18 cellular contexts compared by ENCODE assay signal in the genomic region with DNA sequence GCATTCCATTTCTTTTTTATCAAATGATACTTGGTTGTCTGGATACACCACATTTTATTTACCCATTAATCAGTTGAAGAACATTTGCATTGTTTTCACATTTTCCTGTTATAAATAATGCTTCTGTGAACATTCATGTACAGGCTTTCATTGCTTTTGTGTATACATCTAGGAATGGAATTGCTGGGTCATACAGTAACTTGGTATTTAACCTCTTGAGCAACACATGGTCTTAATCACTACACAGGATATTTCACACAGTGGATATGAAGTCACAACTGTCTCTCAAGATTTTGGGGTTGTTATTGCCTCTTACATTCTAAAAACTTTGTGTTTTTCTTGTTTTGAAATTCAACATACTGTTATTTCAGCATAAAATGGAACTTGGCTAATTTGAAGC. TPM values are rescaled to one million over a fixed set of nuclear protein-coding genes. Genes with fewer than 3 reads are reported as not detected.
A peak's percentile ranks its signal among the peaks of the same experiment; 100 is the strongest.
DNase-seq lines count a peak whose midpoint lies in the region; TF ChIP-seq lines count a peak whose summit lies in the region.
"Had no signal": no experiment of that assay in that cellular context is flagged by ENCODE, and none has a peak within 500 bp of the region (broad histone marks: within the 10 kb centered on the region; RNA-seq: fewer than 3 reads in every experiment).

No MANE protein-coding gene starts in this region.

- DNase-seq in MCF 10A (ENCODE audit: unreplicated experiment): peak; percentile 8
- DNase-seq in breast epithelium (ENCODE audit: low spot score in 2 of 2): no peak
- DNase-seq in choroid plexus epithelial cell (ENCODE audit: low read depth): peak; percentile 7
- peak; percentile 59 for DNase-seq in mesenchymal stem cell
- DNase-seq in KBM-7: no peak
- DNase-seq in hypothalamus (lab: John Stamatoyannopoulos, UW): no peak
- no peak for DNase-seq in activated T-cell treated with anti-CD3 and anti-CD28 coated beads, Interleukin-2, amount 50 U/mL, for 48 hours
- DNase-seq: CD4-positive, alpha-beta memory T cell; DMS79 treated with DMSO at 0.1 percent for 48 hours; GM23248 had no signal

- intact Hi-C loops in MCF 10A (cut with micrococcal nuclease) (no loop called here), breast epithelium (cut with DNase I; ENCODE audit: low total_unique reads) (no loop called here)

- H3K27me3 ChIP-seq in breast epithelium: no peaks in the 10 kb centered on the region
- H3K27me3 ChIP-seq in mesenchymal stem cell (ENCODE audit: control insufficient read depth in 1 of 2, insufficient read depth in 1 of 2, low read length in 2 of 2): no peaks in the 10 kb centered on the region
- H3K27me3 ChIP-seq: BLaER1 had no signal

- H4K8ac ChIP-seq in mesenchymal stem cell (ENCODE audit: low read length): no peak overlapping the region

- CTCF ChIA-PET in MCF 10A (lab: Yijun Ruan, JAX): interaction anchor here (0.6 kb wide), 2 partner anchors 12 to 75 kb away, joined by 3 to 4 read pairs; no protein-coding TSS in a partner anchor

- no peak overlapping the region for H2AFZ ChIP-seq in mesenchymal stem cell (ENCODE audit: low read depth, low read length)
- H2AFZ ChIP-seq: GM23248 had no signal

- no peak overlapping the region for H2BK120ac ChIP-seq in mesenchymal stem cell (ENCODE audit: low read depth, low read length)

- H3K4me3 ChIP-seq in breast epithelium (no peak overlapping the region), choroid plexus epithelial cell (ENCODE audit: low read depth, low read length) (no peak overlapping the region), mesenchymal stem cell (ENCODE audit: insufficient read depth in 1 of 2, low read depth in 1 of 2, low read length in 2 of 2) (no peak overlapping the region)
- H3K4me3 ChIP-seq: BLaER1, GM23248, HAP-1 had no signal

- TF ChIP-seq CTCF in MCF 10A (IDR thresholded peaks at IDR 0.05; ENCODE audit: unreplicated experiment): no peak
- TF ChIP-seq CTCF in breast epithelium (IDR thresholded peaks at IDR 0.05): no peak
- TF ChIP-seq CTCF in choroid plexus epithelial cell (conservative IDR thresholded peaks at IDR 0.05; ENCODE audit: low read depth, low read length): no peak

- no peaks in the 10 kb centered on the region for H3K79me1 ChIP-seq in mesenchymal stem cell (replicated peaks; ENCODE audit: low read length, poor library complexity, severe bottlenecking)

- H3K4me1 ChIP-seq in breast epithelium (no peaks in the 10 kb centered on the region), mesenchymal stem cell (ENCODE audit: control insufficient read depth, insufficient read depth, low read depth, low read length) (peaks cover 2% of the 10 kb centered on the region)
- H3K4me1 ChIP-seq: BLaER1, HAP-1 had no signal

- no peak overlapping the region for H3K27ac Mint-ChIP-seq in MCF 10A (ENCODE audit: low read depth, unreplicated experiment)
- H3K27ac Mint-ChIP-seq: CD14-positive monocyte; CD4-positive, alpha-beta memory T cell had no signal

- H3K18ac ChIP-seq in mesenchymal stem cell (ENCODE audit: low read depth in 1 of 2, low read length in 2 of 2): no peak overlapping the region

- no peak overlapping the region for H2BK15ac ChIP-seq in mesenchymal stem cell (ENCODE audit: low read depth, poor library complexity, severe bottlenecking)

- no peaks in the 10 kb centered on the region for H3K9me3 ChIP-seq in breast epithelium
- H3K9me3 ChIP-seq in mesenchymal stem cell (ENCODE audit: control insufficient read depth, low read length): peaks cover 5% of the 10 kb centered on the region
- H3K9me3 ChIP-seq: BLaER1, HAP-1 had no signal

- no peaks in the 10 kb centered on the region for H3K36me3 ChIP-seq in breast epithelium
- no peaks in the 10 kb centered on the region for H3K36me3 ChIP-seq in mesenchymal stem cell (ENCODE audit: control insufficient read depth in 1 of 2, insufficient read depth in 2 of 2, low read depth in 1 of 2, low read length in 2 of 2)
- H3K36me3 ChIP-seq: BLaER1, HAP-1 had no signal

- H2BK5ac ChIP-seq in mesenchymal stem cell (ENCODE audit: low read depth, low read length, poor library complexity, severe bottlenecking): no peak overlapping the region

- H2BK12ac ChIP-seq in mesenchymal stem cell (ENCODE audit: low read length in 2 of 2): no peak overlapping the region

- no peak overlapping the region for H3K4me3 Mint-ChIP-seq in MCF 10A (ENCODE audit: unreplicated experiment)
- H3K4me3 Mint-ChIP-seq: CD14-positive monocyte; CD4-positive, alpha-beta memory T cell had no signal

- H3K23ac ChIP-seq in mesenchymal stem cell (ENCODE audit: low read length in 2 of 2): no peak overlapping the region

- no peak overlapping the region for H3K4ac ChIP-seq in mesenchymal stem cell (ENCODE audit: low read depth in 1 of 2, low read length in 2 of 2)

- no peaks in the 10 kb centered on the region for H3K36me3 Mint-ChIP-seq in MCF 10A (ENCODE audit: insufficient read depth, unreplicated experiment)
- H3K36me3 Mint-ChIP-seq: CD14-positive monocyte; CD4-positive, alpha-beta memory T cell had no signal

- H3K27me3 Mint-ChIP-seq in MCF 10A (ENCODE audit: insufficient read depth, unreplicated experiment): no peaks in the 10 kb centered on the region

- no peak for TF ChIP-seq POLR2A in breast epithelium (IDR thresholded peaks at IDR 0.05)

- no peak overlapping the region for H2AK5ac ChIP-seq in mesenchymal stem cell (ENCODE audit: low read length, severe bottlenecking)

- peaks cover 14% of the 10 kb centered on the region for H3K9me3 Mint-ChIP-seq in MCF 10A (ENCODE audit: unreplicated experiment)

- no peak overlapping the region for H3K14ac ChIP-seq in mesenchymal stem cell (ENCODE audit: low read length in 2 of 2)

- in situ Hi-C loops in KBM-7 (cut with MboI; ENCODE audit: low pct_unique_long_range_greater_than_20kb, low sequenced_read_pairs): no loop called here

- POLR2A ChIA-PET in MCF 10A (lab: Yijun Ruan, JAX): interaction anchor here (1.1 kb wide), 1 partner anchor 10 kb away, joined by 3 read pairs; no protein-coding TSS in a partner anchor

- H3K4me2 ChIP-seq in mesenchymal stem cell (ENCODE audit: low read length, poor library complexity, severe bottlenecking): no peak overlapping the region
- H3K4me2 ChIP-seq: BLaER1 had no signal

- H3K9ac ChIP-seq in mesenchymal stem cell (ENCODE audit: low read length): no peak overlapping the region
- H3K9ac ChIP-seq: BLaER1, GM23248 had no signal

- no TSS peak for BruUV-seq in MCF 10A (replicated peaks; lab: Mats Ljungman, UMichigan)

- H3K27ac ChIP-seq in breast epithelium: no peak overlapping the region
- no peak overlapping the region for H3K27ac ChIP-seq in mesenchymal stem cell (ENCODE audit: low read length, poor library complexity, severe bottlenecking)
- H3K27ac ChIP-seq: 22Rv1, BLaER1, GM23248 had no signal

- H4K91ac ChIP-seq in mesenchymal stem cell (ENCODE audit: low read length): no peak overlapping the region

- H3K4me1 Mint-ChIP-seq in MCF 10A (ENCODE audit: insufficient read depth, unreplicated experiment): no peaks in the 10 kb centered on the region
- H3K4me1 Mint-ChIP-seq: CD14-positive monocyte; CD4-positive, alpha-beta memory T cell had no signal

RNA-seq across cellular contexts. Expression of gene C3orf85, which starts 48.2 kb away (rescaled TPM):
- total RNA-seq in MCF 10A (2022) (not detected in 2 replicates), breast epithelium (not detected)
- polyA plus RNA-seq in mesenchymal stem cell (2013, experiment 1 of 2): not detected
- not detected for polyA plus RNA-seq in mesenchymal stem cell (2013, experiment 2 of 2)
- total RNA-seq: A673; CD4-positive, alpha-beta memory T cell; GM23248; H4; HT1080 had no signal
- polyA plus RNA-seq: AG04450; CD14-positive monocyte; CD4-positive, alpha-beta memory T cell; GM23248 had no signal

Comparison
In these comparisons a context has a peak if more than half of its experiments do, and no peak if none do; other contexts are left out.
1. DNase-seq: peak in MCF 10A (single experiment), choroid plexus epithelial cell (single experiment) and mesenchymal stem cell (single experiment); none in breast epithelium (0 of 2), KBM-7 (single experiment), hypothalamus (0 of 51) and activated T-cell treated with anti-CD3 and anti-CD28 coated beads, Interleukin-2, amount 50 U/mL, for 48 hours (0 of 2).